ENCODE assay signal across 8 cellular contexts in the genomic region with DNA sequence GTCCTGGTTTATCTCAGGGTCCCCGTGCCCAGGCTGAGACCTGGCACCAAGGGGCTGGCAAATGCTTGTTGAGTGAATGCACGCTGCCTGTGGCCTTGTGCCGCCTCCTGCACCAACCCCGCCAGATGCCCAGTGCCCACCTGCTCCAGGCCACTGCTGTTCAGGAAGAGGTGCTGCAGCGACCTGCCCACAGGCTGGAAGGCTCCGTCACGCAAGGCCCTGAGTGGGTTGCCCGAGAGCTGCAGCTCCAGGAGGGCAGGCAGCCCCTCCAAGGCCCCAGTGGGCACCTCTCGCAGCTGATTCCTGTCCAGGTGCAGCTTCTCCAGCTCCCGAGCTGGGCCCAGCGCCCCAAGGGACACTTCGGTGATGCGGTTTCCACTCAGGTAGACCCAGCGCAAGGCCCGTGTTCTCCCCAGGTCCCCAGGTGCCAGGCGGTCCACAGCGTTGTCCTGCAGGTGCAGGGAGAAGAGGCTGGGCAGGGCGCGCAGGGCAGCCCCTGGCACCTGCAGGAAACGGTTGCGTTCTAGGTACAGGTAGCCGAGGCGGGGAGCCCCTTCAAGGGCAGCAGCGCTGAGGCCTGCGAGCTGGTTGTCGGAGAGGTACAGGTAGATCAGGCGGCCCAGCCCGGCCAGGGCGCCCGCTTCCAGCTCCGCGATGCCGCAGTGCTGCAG. TPM values are rescaled to one million over a fixed set of nuclear protein-coding genes. Genes with fewer than 3 reads are reported as not detected.
DNase-seq lines count a peak whose midpoint lies in the region; ATAC-seq and TF ChIP-seq lines count a peak whose summit lies in the region.

No MANE protein-coding gene starts in this region.

- H3K4me1 ChIP-seq in left ventricle myocardium inferior: peaks cover 55% of the 10 kb centered on the region
- H3K4me1 ChIP-seq in breast epithelium: peaks cover 0 to 4% of the 10 kb centered on the region in 2 donors
- peaks cover 4% of the 10 kb centered on the region for H3K4me1 ChIP-seq in mesodermal cell (ENCODE audit: control insufficient read depth, insufficient read depth, low read length, poor library complexity, severe bottlenecking)
- H3K4me1 ChIP-seq in uterus: peaks cover 0 to 9% of the 10 kb centered on the region in 2 donors

- in situ Hi-C loops in GM13977 (cut with MboI; ENCODE audit: low pct_unique_long_range_greater_than_20kb, low sequenced_read_pairs, unreplicated experiment): no loop called here

- WGBS in mesodermal cell (ENCODE audit: insufficient coverage in 2 of 2), 2 experiments: 65 to 68% methylated on average over 28 to 33 of the region's 33 CpGs

- H3K4me3 ChIP-seq in left ventricle myocardium inferior (peak overlapping the region; percentile 66), breast epithelium (peak overlapping the region; percentile 41 to 87 (median 59)), mesodermal cell (ENCODE audit: extremely low read depth, insufficient read depth, low read length, poor library complexity, severe bottlenecking) (peak overlapping the region; percentile 26), uterus (peak overlapping the region; percentile 2 to 44)

- no peaks in the 10 kb centered on the region for H3K36me3 ChIP-seq in left ventricle myocardium inferior
- H3K36me3 ChIP-seq in breast epithelium: no peaks in the 10 kb centered on the region
- H3K36me3 ChIP-seq in mesodermal cell (ENCODE audit: control insufficient read depth, insufficient read depth, low read length): no peaks in the 10 kb centered on the region
- H3K36me3 ChIP-seq in uterus: no peaks in the 10 kb centered on the region

- intact Hi-C loops in left ventricle myocardium inferior (cut with micrococcal nuclease): no loop called here
- intact Hi-C loops in left ventricle myocardium superior (cut with micrococcal nuclease): no loop called here
- intact Hi-C loops in breast epithelium (cut with DNase I; ENCODE audit: low total_unique reads): no loop called here
- intact Hi-C loops in uterus (cut with DNase I; ENCODE audit: low total_unique reads): no loop called here

- H3K27ac ChIP-seq in left ventricle myocardium inferior (replicated peaks): peak overlapping the region; percentile 88
- H3K27ac ChIP-seq in breast epithelium: peak overlapping the region; percentile 69 to 74
- H3K27ac ChIP-seq in mesodermal cell (ENCODE audit: low read depth, low read length, severe bottlenecking): no peak overlapping the region
- no peak overlapping the region for H3K27ac ChIP-seq in uterus

- no peaks in the 10 kb centered on the region for H3K9me3 ChIP-seq in left ventricle myocardium inferior (replicated peaks)
- H3K9me3 ChIP-seq in breast epithelium: no peaks in the 10 kb centered on the region
- no peaks in the 10 kb centered on the region for H3K9me3 ChIP-seq in mesodermal cell (ENCODE audit: control insufficient read depth, low read length)
- H3K9me3 ChIP-seq in uterus: no peaks in the 10 kb centered on the region

- H3K27me3 ChIP-seq in left ventricle myocardium inferior (ENCODE audit: low read depth): no peaks in the 10 kb centered on the region
- no peaks in the 10 kb centered on the region for H3K27me3 ChIP-seq in breast epithelium
- no peaks in the 10 kb centered on the region for H3K27me3 ChIP-seq in uterus

- TF ChIP-seq POLR2A in breast epithelium (IDR thresholded peaks at IDR 0.05): no peak
- TF ChIP-seq POLR2A in uterus (IDR thresholded peaks at IDR 0.05): no peak

- ATAC-seq in left ventricle myocardium superior: no peak
- no peak for ATAC-seq in GM18502 (IDR thresholded peaks at IDR 0.05; ENCODE audit: poor library complexity, unreplicated experiment)

- DNase-seq in left ventricle myocardium inferior (no peak), left ventricle myocardium superior (no peak), breast epithelium (ENCODE audit: low spot score in 2 of 2) (no peak), uterus (no peak), GM13977 (ENCODE audit: low spot score) (no peak), T-helper 9 cell (no peak)

- TF ChIP-seq CTCF in left ventricle myocardium inferior (IDR thresholded peaks at IDR 0.05; ENCODE audit: borderline replicate concordance) (no peak), breast epithelium (IDR thresholded peaks at IDR 0.05) (no peak), uterus (IDR thresholded peaks at IDR 0.05) (peak in 1 of 4 experiments; percentile 28), GM13977 (IDR thresholded peaks at IDR 0.05; ENCODE audit: extremely low read depth, insufficient read depth, missing control alignments) (no peak)

RNA-seq across cellular contexts. Expression of a gene that starts 3.6 kb away (rescaled TPM):
- 10.3 TPM for total RNA-seq in left ventricle myocardium inferior
- total RNA-seq in left ventricle myocardium superior: 25.4 TPM
- 1 to 10 TPM; 1.3 to 3.7 (median 1.4) TPM for total RNA-seq in breast epithelium
- 0.18 TPM for polyA plus RNA-seq in mesodermal cell (2013, experiment 1 of 2)
- polyA plus RNA-seq in mesodermal cell (2013, experiment 2 of 2): 0.46 TPM
- 1 to 10 TPM in 2 of 4 donors, not detected in 2; 1.8 to 2.6 TPM for total RNA-seq in uterus

RNA-seq across cellular contexts. Expression of a gene that starts 32.1 kb away (rescaled TPM):
- total RNA-seq in left ventricle myocardium inferior (15.2 TPM), left ventricle myocardium superior (18.2 TPM), breast epithelium (10 to 100 TPM; 13.1 to 22.5 (median 17.0) TPM), uterus (10 to 100 TPM in 3 of 4 donors, 1 to 10 TPM in 1; 2.1 to 35.1 (median 22.2) TPM)
- 8.6 TPM for polyA plus RNA-seq in mesodermal cell (2013, experiment 1 of 2)
- polyA plus RNA-seq in mesodermal cell (2013, experiment 2 of 2): 8.2 TPM

RNA-seq across cellular contexts. Expression of a gene that starts 48.8 kb away (rescaled TPM):
- total RNA-seq in left ventricle myocardium inferior (36.4 TPM), left ventricle myocardium superior (46.2 TPM), breast epithelium (10 to 100 TPM; 29.8 to 54.1 (median 51.2) TPM), uterus (10 to 100 TPM; 18.7 to 38.7 (median 35.6) TPM)
- polyA plus RNA-seq in mesodermal cell (2013, experiment 1 of 2): 75.1 TPM
- polyA plus RNA-seq in mesodermal cell (2013, experiment 2 of 2): 70.1 TPM

Comparison
In these comparisons a context has a peak if more than half of its experiments do, and no peak if none do; other contexts are left out.
1. H3K27ac ChIP-seq: peak in left ventricle myocardium inferior (single experiment) and breast epithelium (2 of 2); none in mesodermal cell (single experiment) and uterus (0 of 2).
2. Peak in every context shown above with its lines, with median percentiles within 50 percentile points of each other: H3K4me3 ChIP-seq.